Comparison of ENCODE assay signal across 1 cellular context in the genomic region with DNA sequence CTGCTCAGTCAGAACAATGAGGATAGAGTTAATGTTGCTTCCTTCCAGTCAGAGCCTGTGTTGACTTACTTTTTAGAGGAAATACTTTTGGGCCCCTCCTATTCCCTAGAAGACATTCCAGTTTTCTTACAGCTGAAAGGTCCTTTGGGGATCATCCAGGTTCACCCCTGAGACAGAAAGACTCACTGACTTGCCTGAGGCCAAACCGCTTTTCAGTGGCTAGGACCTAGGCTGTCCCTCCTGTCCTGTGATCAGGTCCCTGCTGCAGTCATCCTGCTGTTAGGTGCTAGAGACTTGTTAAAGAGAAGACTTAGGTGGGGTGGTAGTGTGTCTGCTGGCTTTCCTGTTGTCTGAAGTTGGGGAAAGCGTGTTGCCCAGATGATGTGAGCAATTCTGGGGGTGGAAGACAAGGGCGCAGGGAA.
TF ChIP-seq lines count a peak whose summit lies in the region.

No MANE protein-coding gene starts in this region.

TF ChIP-seq in GM12878, 131 proteins besides CTCF, POLR2A, EP300 and RAD21:
- TF ChIP-seq ZBTB33 (IDR thresholded peaks at IDR 0.05) (no peak), SRF (IDR thresholded peaks at IDR 0.05; ENCODE audit: low read depth in 2 of 2, low read length in 2 of 2) (no peak), ZBTB40 (IDR thresholded peaks at IDR 0.05; ENCODE audit: borderline replicate concordance) (no peak), RBBP5 (conservative IDR thresholded peaks at IDR 0.05) (no peak)
